In the genomic region with DNA sequence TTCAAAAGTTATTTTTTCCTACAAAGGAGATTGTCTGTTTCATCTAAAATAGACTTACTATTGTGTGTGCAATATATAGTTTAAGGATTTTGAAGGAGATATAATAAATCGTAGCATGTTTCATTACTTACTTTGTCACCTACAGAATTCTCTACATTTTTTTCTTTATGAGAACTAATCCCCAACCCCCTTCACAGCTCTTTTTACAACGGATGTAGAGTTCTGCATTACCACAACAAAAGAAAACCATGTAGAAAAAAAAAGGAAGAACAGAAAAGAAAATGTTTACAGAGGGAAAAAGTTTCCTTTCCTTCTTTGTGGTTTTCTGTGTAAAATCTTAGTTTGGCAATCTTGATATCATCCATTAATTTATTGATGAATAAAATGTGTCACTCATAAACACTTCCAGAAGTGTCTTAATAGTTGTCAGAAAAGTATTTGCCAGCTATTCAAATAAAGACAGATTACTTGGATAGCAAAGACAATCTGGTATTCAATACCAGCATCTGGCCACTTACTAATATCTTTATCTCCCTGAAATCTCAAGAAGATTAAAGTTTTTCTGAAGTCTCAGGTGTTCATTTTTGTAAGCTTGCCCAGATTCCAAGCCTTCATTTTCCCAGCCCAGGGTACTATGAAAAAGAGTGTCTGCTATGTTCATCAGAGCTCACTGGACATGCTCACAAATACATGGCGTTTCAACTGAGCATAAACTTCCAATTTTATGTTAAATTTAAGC, we compare ENCODE assay signal across 20 cellular contexts.
DNase-seq lines count a peak whose midpoint lies in the region; ATAC-seq and TF ChIP-seq lines count a peak whose summit lies in the region.
"Had no signal": no experiment of that assay in that cellular context is flagged by ENCODE, and none has a peak within 500 bp of the region (broad histone marks: within the 10 kb centered on the region; RNA-seq: fewer than 3 reads in every experiment).

No MANE protein-coding gene starts in this region.

- H3K9me3 ChIP-seq in iPS-20b (ENCODE audit: insufficient read depth, low read depth, low read length) (no peaks in the 10 kb centered on the region), tibial artery (no peaks in the 10 kb centered on the region)

- peak overlapping the region; percentile 36 for H3K4me3 Mint-ChIP-seq in WTC11

- no peak for ATAC-seq in WTC11

- peak overlapping the region; percentile 42 for H3K4me3 ChIP-seq in iPS-20b (ENCODE audit: low read length)
- H3K4me3 ChIP-seq in tibial artery, result no peak overlapping the region
- H3K4me3 ChIP-seq: SK-N-MC had no signal

- no peak for TF ChIP-seq CTCF in WTC11 (IDR thresholded peaks at IDR 0.05)
- TF ChIP-seq CTCF in tibial artery (IDR thresholded peaks at IDR 0.05), result no peak

- CTCF ChIA-PET in WTC11 (lab: Charles Lee), result no interaction called here

- H3K27me3 ChIP-seq in iPS-20b (ENCODE audit: insufficient read depth, low read length), result no peaks in the 10 kb centered on the region
- no peaks in the 10 kb centered on the region for H3K27me3 ChIP-seq in tibial artery

- H3K27ac Mint-ChIP-seq in WTC11, result no peak overlapping the region

- intact Hi-C loops in tibial artery (cut with DNase I; ENCODE audit: low total_unique reads), result no loop called here

- H3K27ac ChIP-seq in iPS-20b (ENCODE audit: low read length) (no peak overlapping the region), tibial artery (no peak overlapping the region)
- H3K27ac ChIP-seq: 22Rv1, C4-2B, SK-N-MC had no signal

- no peaks in the 10 kb centered on the region for H3K36me3 ChIP-seq in iPS-20b (ENCODE audit: insufficient read depth, low read depth, low read length)
- no peaks in the 10 kb centered on the region for H3K36me3 ChIP-seq in tibial artery

- POLR2A ChIA-PET in WTC11 (lab: Charles Lee), result no interaction called here

- DNase-seq in NCI-H82 (lab: John Stamatoyannopoulos, UW) (peak; percentile 7), NCI-H82 treated with DMSO at 0.1 percent for 48 hours (lab: John Stamatoyannopoulos, UW; ENCODE audit: unreplicated experiment) (no peak), WTC11 (ENCODE audit: low spot score) (no peak), G401 (ENCODE audit: low spot score) (no peak), tibial artery (no peak), CD1c-positive myeloid dendritic cell (ENCODE audit: extremely low spot score) (no peak), NCI-H1694 (lab: John Stamatoyannopoulos, UW) (no peak)
- DNase-seq: AML-193, DMS 273 treated with DMSO at 0.1 percent for 48 hours, GDM1, IMR-90, Karpas-422, NCI-H1417 treated with DMSO at 0.1 percent for 48 hours, NCI-H2029, OCI-M1, SHP77 had no signal

- H3K4me1 ChIP-seq in iPS-20b (ENCODE audit: insufficient read depth, low read length) (no peaks in the 10 kb centered on the region; the same call in 1 of the 2 replicates), tibial artery (no peaks in the 10 kb centered on the region)

- no peaks in the 10 kb centered on the region for H3K9me3 Mint-ChIP-seq in WTC11

- H3K4me1 Mint-ChIP-seq in WTC11, result peaks cover 26% of the 10 kb centered on the region

- H3K27me3 Mint-ChIP-seq in WTC11 (ENCODE audit: low read depth), result no peaks in the 10 kb centered on the region

- in situ Hi-C loops in G401 (cut with HindIII; ENCODE audit: low sequenced_read_pairs), result no loop called here

- H3K9ac ChIP-seq in iPS-20b (ENCODE audit: low read depth, low read length), result no peak overlapping the region

- H3K36me3 Mint-ChIP-seq in WTC11, result no peaks in the 10 kb centered on the region

TF ChIP-seq in WTC11, 78 proteins besides CTCF, POLR2A, EP300 and RAD21:
- TF ChIP-seq, protein P1, sequence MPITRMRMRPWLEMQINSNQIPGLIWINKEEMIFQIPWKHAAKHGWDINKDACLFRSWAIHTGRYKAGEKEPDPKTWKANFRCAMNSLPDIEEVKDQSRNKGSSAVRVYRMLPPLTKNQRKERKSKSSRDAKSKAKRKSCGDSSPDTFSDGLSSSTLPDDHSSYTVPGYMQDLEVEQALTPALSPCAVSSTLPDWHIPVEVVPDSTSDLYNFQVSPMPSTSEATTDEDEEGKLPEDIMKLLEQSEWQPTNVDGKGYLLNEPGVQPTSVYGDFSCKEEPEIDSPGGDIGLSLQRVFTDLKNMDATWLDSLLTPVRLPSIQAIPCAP (CRISPR knock-in tag; IDR thresholded peaks at IDR 0.05), result no peak
- TF ChIP-seq ZNF263 (CRISPR knock-in tag; IDR thresholded peaks at IDR 0.05; ENCODE audit: low read depth) (no peak), GABPB1 (CRISPR knock-in tag; IDR thresholded peaks at IDR 0.05) (no peak), SMAD4 (CRISPR knock-in tag; IDR thresholded peaks at IDR 0.05) (no peak), TP53 (CRISPR knock-in tag; IDR thresholded peaks at IDR 0.05) (no peak), ELF4 (CRISPR knock-in tag; IDR thresholded peaks at IDR 0.05; ENCODE audit: low read depth) (no peak), CBFB (CRISPR knock-in tag; IDR thresholded peaks at IDR 0.05; ENCODE audit: low read depth) (no peak), MXD4 (CRISPR knock-in tag; IDR thresholded peaks at IDR 0.05; ENCODE audit: borderline replicate concordance) (no peak), JAZF1 (CRISPR knock-in tag; IDR thresholded peaks at IDR 0.05) (no peak), MYBL2 (CRISPR knock-in tag; IDR thresholded peaks at IDR 0.05) (no peak), ZNF416 (CRISPR knock-in tag; IDR thresholded peaks at IDR 0.05) (no peak), CREB1 (CRISPR knock-in tag; IDR thresholded peaks at IDR 0.05) (no peak), HMGA2 (CRISPR knock-in tag; IDR thresholded peaks at IDR 0.05) (no peak)
- TF ChIP-seq, protein P2, sequence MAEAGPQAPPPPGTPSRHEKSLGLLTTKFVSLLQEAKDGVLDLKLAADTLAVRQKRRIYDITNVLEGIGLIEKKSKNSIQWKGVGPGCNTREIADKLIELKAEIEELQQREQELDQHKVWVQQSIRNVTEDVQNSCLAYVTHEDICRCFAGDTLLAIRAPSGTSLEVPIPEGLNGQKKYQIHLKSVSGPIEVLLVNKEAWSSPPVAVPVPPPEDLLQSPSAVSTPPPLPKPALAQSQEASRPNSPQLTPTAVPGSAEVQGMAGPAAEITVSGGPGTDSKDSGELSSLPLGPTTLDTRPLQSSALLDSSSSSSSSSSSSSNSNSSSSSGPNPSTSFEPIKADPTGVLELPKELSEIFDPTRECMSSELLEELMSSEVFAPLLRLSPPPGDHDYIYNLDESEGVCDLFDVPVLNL (CRISPR knock-in tag; IDR thresholded peaks at IDR 0.05; ENCODE audit: borderline replicate concordance, low read depth), result no peak
- TF ChIP-seq, protein P3, sequence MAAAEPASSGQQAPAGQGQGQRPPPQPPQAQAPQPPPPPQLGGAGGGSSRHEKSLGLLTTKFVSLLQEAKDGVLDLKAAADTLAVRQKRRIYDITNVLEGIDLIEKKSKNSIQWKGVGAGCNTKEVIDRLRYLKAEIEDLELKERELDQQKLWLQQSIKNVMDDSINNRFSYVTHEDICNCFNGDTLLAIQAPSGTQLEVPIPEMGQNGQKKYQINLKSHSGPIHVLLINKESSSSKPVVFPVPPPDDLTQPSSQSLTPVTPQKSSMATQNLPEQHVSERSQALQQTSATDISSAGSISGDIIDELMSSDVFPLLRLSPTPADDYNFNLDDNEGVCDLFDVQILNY (CRISPR knock-in tag; IDR thresholded peaks at IDR 0.05), result no peak
- TF ChIP-seq, protein P4, sequence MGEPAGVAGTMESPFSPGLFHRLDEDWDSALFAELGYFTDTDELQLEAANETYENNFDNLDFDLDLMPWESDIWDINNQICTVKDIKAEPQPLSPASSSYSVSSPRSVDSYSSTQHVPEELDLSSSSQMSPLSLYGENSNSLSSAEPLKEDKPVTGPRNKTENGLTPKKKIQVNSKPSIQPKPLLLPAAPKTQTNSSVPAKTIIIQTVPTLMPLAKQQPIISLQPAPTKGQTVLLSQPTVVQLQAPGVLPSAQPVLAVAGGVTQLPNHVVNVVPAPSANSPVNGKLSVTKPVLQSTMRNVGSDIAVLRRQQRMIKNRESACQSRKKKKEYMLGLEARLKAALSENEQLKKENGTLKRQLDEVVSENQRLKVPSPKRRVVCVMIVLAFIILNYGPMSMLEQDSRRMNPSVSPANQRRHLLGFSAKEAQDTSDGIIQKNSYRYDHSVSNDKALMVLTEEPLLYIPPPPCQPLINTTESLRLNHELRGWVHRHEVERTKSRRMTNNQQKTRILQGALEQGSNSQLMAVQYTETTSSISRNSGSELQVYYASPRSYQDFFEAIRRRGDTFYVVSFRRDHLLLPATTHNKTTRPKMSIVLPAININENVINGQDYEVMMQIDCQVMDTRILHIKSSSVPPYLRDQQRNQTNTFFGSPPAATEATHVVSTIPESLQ (CRISPR knock-in tag; IDR thresholded peaks at IDR 0.05), result no peak
- TF ChIP-seq, protein P5, sequence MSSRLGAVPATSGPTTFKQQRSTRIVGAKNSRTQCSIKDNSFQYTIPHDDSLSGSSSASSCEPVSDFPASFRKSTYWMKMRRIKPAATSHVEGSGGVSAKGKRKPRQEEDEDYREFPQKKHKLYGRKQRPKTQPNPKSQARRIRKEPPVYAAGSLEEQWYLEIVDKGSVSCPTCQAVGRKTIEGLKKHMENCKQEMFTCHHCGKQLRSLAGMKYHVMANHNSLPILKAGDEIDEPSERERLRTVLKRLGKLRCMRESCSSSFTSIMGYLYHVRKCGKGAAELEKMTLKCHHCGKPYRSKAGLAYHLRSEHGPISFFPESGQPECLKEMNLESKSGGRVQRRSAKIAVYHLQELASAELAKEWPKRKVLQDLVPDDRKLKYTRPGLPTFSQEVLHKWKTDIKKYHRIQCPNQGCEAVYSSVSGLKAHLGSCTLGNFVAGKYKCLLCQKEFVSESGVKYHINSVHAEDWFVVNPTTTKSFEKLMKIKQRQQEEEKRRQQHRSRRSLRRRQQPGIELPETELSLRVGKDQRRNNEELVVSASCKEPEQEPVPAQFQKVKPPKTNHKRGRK (CRISPR knock-in tag; IDR thresholded peaks at IDR 0.05; ENCODE audit: borderline replicate concordance), result no peak
